ENCODE assay signal across 1 cellular context in the genomic region with DNA sequence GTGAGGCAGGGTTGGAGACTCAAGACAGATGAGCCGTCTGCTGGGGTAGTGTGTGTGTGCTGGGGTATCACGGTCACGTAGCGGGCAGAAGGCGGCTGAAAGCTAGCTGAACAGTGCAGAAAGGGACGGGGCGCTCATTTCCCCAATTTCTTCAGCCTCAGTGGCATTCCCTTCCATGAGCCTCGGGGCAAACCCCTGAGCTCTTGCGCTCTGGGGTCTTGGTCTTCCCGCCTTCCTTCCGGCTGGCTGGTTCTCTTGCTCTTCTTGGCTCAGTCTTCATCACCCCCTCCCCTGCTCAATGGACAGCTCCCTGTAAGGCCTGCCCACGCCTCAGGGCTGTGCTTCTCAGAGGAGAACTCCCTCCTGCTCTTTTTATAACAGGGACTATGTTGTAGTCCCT.
TF ChIP-seq lines count a peak whose summit lies in the region.

No MANE protein-coding gene starts in this region.

TF ChIP-seq in GM23338, 12 proteins besides CTCF, POLR2A, EP300 and RAD21 (continued from another document):
- TF ChIP-seq, protein P1, sequence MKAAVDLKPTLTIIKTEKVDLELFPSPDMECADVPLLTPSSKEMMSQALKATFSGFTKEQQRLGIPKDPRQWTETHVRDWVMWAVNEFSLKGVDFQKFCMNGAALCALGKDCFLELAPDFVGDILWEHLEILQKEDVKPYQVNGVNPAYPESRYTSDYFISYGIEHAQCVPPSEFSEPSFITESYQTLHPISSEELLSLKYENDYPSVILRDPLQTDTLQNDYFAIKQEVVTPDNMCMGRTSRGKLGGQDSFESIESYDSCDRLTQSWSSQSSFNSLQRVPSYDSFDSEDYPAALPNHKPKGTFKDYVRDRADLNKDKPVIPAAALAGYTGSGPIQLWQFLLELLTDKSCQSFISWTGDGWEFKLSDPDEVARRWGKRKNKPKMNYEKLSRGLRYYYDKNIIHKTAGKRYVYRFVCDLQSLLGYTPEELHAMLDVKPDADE (IDR thresholded peaks at IDR 0.05): no peak
- TF ChIP-seq, protein P2, sequence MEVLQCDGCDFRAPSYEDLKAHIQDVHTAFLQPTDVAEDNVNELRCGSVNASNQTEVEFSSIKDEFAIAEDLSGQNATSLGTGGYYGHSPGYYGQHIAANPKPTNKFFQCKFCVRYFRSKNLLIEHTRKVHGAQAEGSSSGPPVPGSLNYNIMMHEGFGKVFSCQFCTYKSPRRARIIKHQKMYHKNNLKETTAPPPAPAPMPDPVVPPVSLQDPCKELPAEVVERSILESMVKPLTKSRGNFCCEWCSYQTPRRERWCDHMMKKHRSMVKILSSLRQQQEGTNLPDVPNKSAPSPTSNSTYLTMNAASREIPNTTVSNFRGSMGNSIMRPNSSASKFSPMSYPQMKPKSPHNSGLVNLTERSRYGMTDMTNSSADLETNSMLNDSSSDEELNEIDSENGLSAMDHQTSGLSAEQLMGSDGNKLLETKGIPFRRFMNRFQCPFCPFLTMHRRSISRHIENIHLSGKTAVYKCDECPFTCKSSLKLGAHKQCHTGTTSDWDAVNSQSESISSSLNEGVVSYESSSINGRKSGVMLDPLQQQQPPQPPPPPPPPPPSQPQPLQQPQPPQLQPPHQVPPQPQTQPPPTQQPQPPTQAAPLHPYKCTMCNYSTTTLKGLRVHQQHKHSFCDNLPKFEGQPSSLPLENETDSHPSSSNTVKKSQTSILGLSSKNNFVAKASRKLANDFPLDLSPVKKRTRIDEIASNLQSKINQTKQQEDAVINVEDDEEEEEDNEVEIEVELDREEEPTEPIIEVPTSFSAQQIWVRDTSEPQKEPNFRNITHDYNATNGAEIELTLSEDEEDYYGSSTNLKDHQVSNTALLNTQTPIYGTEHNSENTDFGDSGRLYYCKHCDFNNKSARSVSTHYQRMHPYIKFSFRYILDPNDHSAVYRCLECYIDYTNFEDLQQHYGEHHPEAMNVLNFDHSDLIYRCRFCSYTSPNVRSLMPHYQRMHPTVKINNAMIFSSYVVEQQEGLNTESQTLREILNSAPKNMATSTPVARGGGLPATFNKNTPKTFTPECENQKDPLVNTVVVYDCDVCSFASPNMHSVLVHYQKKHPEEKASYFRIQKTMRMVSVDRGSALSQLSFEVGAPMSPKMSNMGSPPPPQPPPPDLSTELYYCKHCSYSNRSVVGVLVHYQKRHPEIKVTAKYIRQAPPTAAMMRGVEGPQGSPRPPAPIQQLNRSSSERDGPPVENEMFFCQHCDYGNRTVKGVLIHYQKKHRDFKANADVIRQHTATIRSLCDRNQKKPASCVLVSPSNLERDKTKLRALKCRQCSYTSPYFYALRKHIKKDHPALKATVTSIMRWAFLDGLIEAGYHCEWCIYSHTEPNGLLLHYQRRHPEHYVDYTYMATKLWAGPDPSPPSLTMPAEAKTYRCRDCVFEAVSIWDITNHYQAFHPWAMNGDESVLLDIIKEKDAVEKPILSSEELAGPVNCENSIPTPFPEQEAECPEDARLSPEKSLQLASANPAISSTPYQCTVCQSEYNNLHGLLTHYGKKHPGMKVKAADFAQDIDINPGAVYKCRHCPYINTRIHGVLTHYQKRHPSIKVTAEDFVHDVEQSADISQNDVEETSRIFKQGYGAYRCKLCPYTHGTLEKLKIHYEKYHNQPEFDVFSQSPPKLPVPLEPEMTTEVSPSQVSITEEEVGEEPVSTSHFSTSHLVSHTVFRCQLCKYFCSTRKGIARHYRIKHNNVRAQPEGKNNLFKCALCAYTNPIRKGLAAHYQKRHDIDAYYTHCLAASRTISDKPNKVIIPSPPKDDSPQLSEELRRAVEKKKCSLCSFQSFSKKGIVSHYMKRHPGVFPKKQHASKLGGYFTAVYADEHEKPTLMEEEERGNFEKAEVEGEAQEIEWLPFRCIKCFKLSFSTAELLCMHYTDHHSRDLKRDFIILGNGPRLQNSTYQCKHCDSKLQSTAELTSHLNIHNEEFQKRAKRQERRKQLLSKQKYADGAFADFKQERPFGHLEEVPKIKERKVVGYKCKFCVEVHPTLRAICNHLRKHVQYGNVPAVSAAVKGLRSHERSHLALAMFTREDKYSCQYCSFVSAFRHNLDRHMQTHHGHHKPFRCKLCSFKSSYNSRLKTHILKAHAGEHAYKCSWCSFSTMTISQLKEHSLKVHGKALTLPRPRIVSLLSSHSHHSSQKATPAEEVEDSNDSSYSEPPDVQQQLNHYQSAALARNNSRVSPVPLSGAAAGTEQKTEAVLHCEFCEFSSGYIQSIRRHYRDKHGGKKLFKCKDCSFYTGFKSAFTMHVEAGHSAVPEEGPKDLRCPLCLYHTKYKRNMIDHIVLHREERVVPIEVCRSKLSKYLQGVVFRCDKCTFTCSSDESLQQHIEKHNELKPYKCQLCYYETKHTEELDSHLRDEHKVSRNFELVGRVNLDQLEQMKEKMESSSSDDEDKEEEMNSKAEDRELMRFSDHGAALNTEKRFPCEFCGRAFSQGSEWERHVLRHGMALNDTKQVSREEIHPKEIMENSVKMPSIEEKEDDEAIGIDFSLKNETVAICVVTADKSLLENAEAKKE (CRISPR knock-in tag; IDR thresholded peaks at IDR 0.05): no peak
- TF ChIP-seq NANOG (IDR thresholded peaks at IDR 0.05; ENCODE audit: borderline replicate concordance): no peak
TF ChIP-seq in GM23338: peak in this region for 1.
